14 cellular contexts compared by ENCODE assay signal in the genomic region with DNA sequence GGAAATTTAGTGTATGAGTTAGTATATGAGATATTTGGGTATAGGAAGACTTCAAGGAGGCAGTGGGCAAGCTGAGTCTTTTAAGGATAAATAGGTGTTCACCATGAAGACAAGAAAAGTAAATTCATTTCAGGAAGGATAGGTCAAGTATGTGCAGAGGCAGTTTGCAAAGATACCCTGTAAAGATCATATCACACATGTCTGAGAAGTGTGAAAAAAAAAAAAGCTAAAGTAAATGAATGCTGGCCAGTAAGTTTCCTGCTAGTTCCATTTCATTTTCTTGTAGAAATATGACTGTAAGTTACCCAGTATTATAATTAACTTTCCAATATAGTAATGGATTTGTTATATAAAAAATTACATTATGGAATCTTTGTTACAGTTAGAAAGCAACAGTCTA.
"Had no signal": no experiment of that assay in that cellular context is flagged by ENCODE, and none has a peak within 500 bp of the region (broad histone marks: within the 10 kb centered on the region; RNA-seq: fewer than 3 reads in every experiment).

No MANE protein-coding gene starts in this region.

- H3K9me3 ChIP-seq: esophagus muscularis mucosa, lower lobe of right lung, neutrophil, transverse colon had no signal

- DNase-seq: activated CD4-positive, alpha-beta T cell treated with anti-CD3 and anti-CD28 coated beads, Interleukin-2, amount 50 U/mL, for 1 hour; activated CD8-positive, alpha-beta memory T cell treated with anti-CD3 and anti-CD28 coated beads, Interleukin-2, amount 50 U/mL, for 48 hours; activated effector memory CD4-positive, alpha-beta T cell treated with anti-CD3 and anti-CD28 coated beads, Interleukin-2, amount 50 U/mL, for 16 hours; brain microvascular endothelial cell; dermis blood vessel endothelial cell; glutamatergic neuron; lower lobe of right lung; naive B cell; retina; transverse colon had no signal

- H3K36me3 Mint-ChIP-seq: naive B cell had no signal

- FAIRE-seq: endometrium had no signal

- H3K27me3 Mint-ChIP-seq: naive B cell had no signal

- H3K4me1 ChIP-seq: lower lobe of right lung had no signal

- H3K4me3 Mint-ChIP-seq: naive B cell had no signal

- H3K36me3 ChIP-seq: brain microvascular endothelial cell, esophagus muscularis mucosa, lower lobe of right lung, neutrophil, transverse colon had no signal

- H3K27me3 ChIP-seq: brain microvascular endothelial cell, esophagus muscularis mucosa, neutrophil, transverse colon had no signal

- H3K4me3 ChIP-seq: esophagus muscularis mucosa, lower lobe of right lung, transverse colon had no signal

- H3K27ac Mint-ChIP-seq: naive B cell had no signal

- H3K27ac ChIP-seq: brain microvascular endothelial cell, esophagus muscularis mucosa, lower lobe of right lung, neutrophil, transverse colon had no signal

- ATAC-seq: lower lobe of right lung had no signal

- H3K9me3 Mint-ChIP-seq: activated naive CD4-positive, alpha-beta T cell treated with anti-CD3 and anti-CD28 coated beads, Interleukin-2, amount 50 U/mL, for 72 hours; naive B cell had no signal
